18 cellular contexts compared by ENCODE assay signal in genomic region chr15:40900256-40901052, GRCh38. TPM values are rescaled to one million over a fixed set of nuclear protein-coding genes. Genes with fewer than 3 reads are reported as not detected.
DNase-seq lines count a peak whose midpoint lies in the region; ATAC-seq, FAIRE-seq and TF ChIP-seq lines count a peak whose summit lies in the region.
"Had no signal": no experiment of that assay in that cellular context is flagged by ENCODE, and none has a peak within 500 bp of the region (broad histone marks: within the 10 kb centered on the region; RNA-seq: fewer than 3 reads in every experiment).

No MANE protein-coding gene starts in this region.

- H3K27me3 ChIP-seq in H1 (replicated peaks in 1 of 4; ENCODE audit: control insufficient read depth in 3 of 4, extremely low read depth in 1 of 4, insufficient read depth in 3 of 4, low read length in 3 of 4) = no peaks in the 10 kb centered on the region

- peak; percentile 59 for DNase-seq in natural killer cell treated with Interleukin-12 subunit alpha and Interleukin-12 subunit beta and Interleukin-15 and Interleukin-18, amount 100 ng/mL, for 72 hours (ENCODE audit: low spot score)
- DNase-seq in natural killer cell (no peak), H1 (ENCODE audit: low read depth in 1 of 2, low spot score in 2 of 2) (no peak), NCI-H1417 (lab: John Stamatoyannopoulos, UW) (no peak), NCI-H510A treated with DMSO at 0.1 percent for 48 hours (lab: John Stamatoyannopoulos, UW) (no peak)
- DNase-seq: COR-L47, DMS153, EL, MV-4-11, NCI-H1436, NCI-H2081, NCI-H524, SHP77 treated with DMSO at 0.1 percent for 48 hours had no signal

- H2BK15ac ChIP-seq in H1 (ENCODE audit: low read length) = no peak overlapping the region

- no peak overlapping the region for H2BK120ac ChIP-seq in H1 (replicated peaks; ENCODE audit: low read depth, low read length)

- no peak overlapping the region for H3K27ac Mint-ChIP-seq in natural killer cell treated with Interleukin-12 subunit alpha and Interleukin-12 subunit beta and Interleukin-15 and Interleukin-18, amount 100 ng/mL, for 72 hours
- peak overlapping the region in 1 of 2 donors; percentile 51 for H3K27ac Mint-ChIP-seq in natural killer cell

- CTCF ChIA-PET in H1 (lab: Charles Lee; ENCODE audit: partially characterized antibody) = interaction anchor here (0.5 to 20.6 kb wide), 13 partner anchors 8 to 337 kb away, joined by 3 to 619 read pairs (median 4); partner anchors contain the start of genes CHAC1, CHP1 and DLL4

- H4K5ac ChIP-seq in H1 (ENCODE audit: insufficient read length, low read depth, low read length) = no peak overlapping the region

- no peak overlapping the region for H2BK20ac ChIP-seq in H1 (ENCODE audit: low read length)

- no peak overlapping the region for H3K4me2 ChIP-seq in H1 (ENCODE audit: insufficient read depth in 1 of 2, low read depth in 2 of 2, low read length in 2 of 2)

- no peak overlapping the region for H4K8ac ChIP-seq in H1 (ENCODE audit: extremely low read depth, insufficient read depth, low read length)

- no peak overlapping the region for H2BK12ac ChIP-seq in H1 (ENCODE audit: low read depth, low read length)

- H2AFZ ChIP-seq in H1 (ENCODE audit: low read length) = no peak overlapping the region

- no peaks in the 10 kb centered on the region for H3K27me3 Mint-ChIP-seq in natural killer cell treated with Interleukin-12 subunit alpha and Interleukin-12 subunit beta and Interleukin-15 and Interleukin-18, amount 100 ng/mL, for 72 hours
- no peaks in the 10 kb centered on the region for H3K27me3 Mint-ChIP-seq in natural killer cell (ENCODE audit: low read depth in 2 of 2)

- H3K9ac ChIP-seq in H1 (replicated peaks in 1 of 4; ENCODE audit: extremely low read depth in 1 of 4, low read depth in 3 of 4, low read length in 3 of 4) = no peak overlapping the region

- intact Hi-C loops in natural killer cell (cut with micrococcal nuclease) = no loop called here

- no peak for TF ChIP-seq POLR2A in H1 (IDR thresholded peaks at IDR 0.05; ENCODE audit: control extremely low read depth in 1 of 2, low read depth in 2 of 2, low read length in 2 of 2)

- 92% methylated on average over 36 of the region's 36 CpGs; no CpG with 5 or more reads in 1 of the 2 experiments for WGBS in H1 (ENCODE audit: extremely low coverage in 1 of 2, insufficient coverage in 1 of 2, insufficient read length in 1 of 2, insufficient replicate concordance in 2 of 2, low coverage in 1 of 2, low lambda C conversion rate in 2 of 2, missing lambda C conversion rate in 1 of 2), 2 experiments

- TF ChIP-seq RAD21 in H1 (IDR thresholded peaks at IDR 0.05 in 1 of 2, conservative IDR thresholded peaks at IDR 0.05 in 1 of 2; ENCODE audit: low read depth in 2 of 2, low read length in 2 of 2) = no peak

- no peak for ATAC-seq in natural killer cell treated with Interleukin-12 subunit alpha and Interleukin-12 subunit beta and Interleukin-15 and Interleukin-18, amount 100 ng/mL, for 72 hours
- ATAC-seq in natural killer cell (no peak), GM19395 (IDR thresholded peaks at IDR 0.05; ENCODE audit: unreplicated experiment) (no peak)

- POLR2A ChIA-PET in H1 (lab: Charles Lee; ENCODE audit: partially characterized antibody) = interaction anchor here (0.6 to 2.3 kb wide), 9 partner anchors 11 to 115 kb away, joined by 3 to 7 read pairs (median 4); partner anchors contain the start of gene CHAC1

- H3K79me1 ChIP-seq in H1 (ENCODE audit: low read depth, low read length) = peaks cover under 1% of the 10 kb centered on the region; the same call in 1 of the 2 replicates

- H3K27ac ChIP-seq in H1 (ENCODE audit: low read depth, low read length) = no peak overlapping the region

- peaks cover 16 to 31% of the 10 kb centered on the region in 2 experiments for H4K20me1 ChIP-seq in H1 (replicated peaks in 1 of 2; ENCODE audit: control insufficient read depth in 1 of 2, insufficient read depth in 2 of 2, low read length in 2 of 2)

- no peak for TF ChIP-seq CTCF in natural killer cell (IDR thresholded peaks at IDR 0.05)
- TF ChIP-seq CTCF in H1 (IDR thresholded peaks at IDR 0.05; ENCODE audit: control extremely low read depth in 1 of 3, insufficient read depth in 1 of 3, low read depth in 1 of 3, low read length in 3 of 3) = no peak

- no peaks in the 10 kb centered on the region for H3K36me3 Mint-ChIP-seq in natural killer cell treated with Interleukin-12 subunit alpha and Interleukin-12 subunit beta and Interleukin-15 and Interleukin-18, amount 100 ng/mL, for 72 hours
- no peaks in the 10 kb centered on the region for H3K36me3 Mint-ChIP-seq in natural killer cell

- H3K14ac ChIP-seq in H1 (ENCODE audit: insufficient read length) = no peak overlapping the region

- no peak overlapping the region for H3K4me3 Mint-ChIP-seq in natural killer cell treated with Interleukin-12 subunit alpha and Interleukin-12 subunit beta and Interleukin-15 and Interleukin-18, amount 100 ng/mL, for 72 hours
- no peak overlapping the region for H3K4me3 Mint-ChIP-seq in natural killer cell
- H3K4me3 Mint-ChIP-seq: CD14-positive monocyte had no signal

- no peaks in the 10 kb centered on the region for H3K9me3 ChIP-seq in H1 (ENCODE audit: insufficient read depth in 2 of 2, low read depth in 1 of 2, low read length in 1 of 2)

- H3K4me1 Mint-ChIP-seq in natural killer cell treated with Interleukin-12 subunit alpha and Interleukin-12 subunit beta and Interleukin-15 and Interleukin-18, amount 100 ng/mL, for 72 hours (ENCODE audit: low read depth in 2 of 2) = peaks cover 24 to 39% of the 10 kb centered on the region in 2 donors
- peaks cover 29 to 46% of the 10 kb centered on the region in 2 donors for H3K4me1 Mint-ChIP-seq in natural killer cell

- peaks cover 22 to 43% (median 35%) of the 10 kb centered on the region in 4 experiments for H3K36me3 ChIP-seq in H1 (ENCODE audit: control insufficient read depth in 2 of 4, insufficient read depth in 4 of 4, low read length in 3 of 4)

- H3K4ac ChIP-seq in H1 (replicated peaks; ENCODE audit: insufficient read length, low read depth, low read length) = no peak overlapping the region

- H3K23me2 ChIP-seq in H1 (ENCODE audit: low read depth, low read length) = no peaks in the 10 kb centered on the region

- no peak overlapping the region for H3K23ac ChIP-seq in H1 (ENCODE audit: insufficient read length)

- no peak overlapping the region for H3K18ac ChIP-seq in H1 (ENCODE audit: extremely low read depth, low read length)

- peaks cover 0 to 17% of the 10 kb centered on the region in 2 experiments; a peak in 3 of 4 replicates for H3K79me2 ChIP-seq in H1 (ENCODE audit: control insufficient read depth in 1 of 2, insufficient read depth in 2 of 2, low read length in 2 of 2)

- TF ChIP-seq EP300 in H1 (IDR thresholded peaks at IDR 0.05; ENCODE audit: borderline replicate concordance in 1 of 2, low read depth in 2 of 2, low read length in 2 of 2) = no peak

- no peak for FAIRE-seq in H1 (lab: Jason Lieb, UNC)
- FAIRE-seq: H54, RCC 7860 had no signal

- H3K9me3 Mint-ChIP-seq in natural killer cell treated with Interleukin-12 subunit alpha and Interleukin-12 subunit beta and Interleukin-15 and Interleukin-18, amount 100 ng/mL, for 72 hours = no peaks in the 10 kb centered on the region
- no peaks in the 10 kb centered on the region for H3K9me3 Mint-ChIP-seq in natural killer cell
- H3K9me3 Mint-ChIP-seq: CD14-positive monocyte had no signal

- peaks cover 0 to 4% (median 4%) of the 10 kb centered on the region in 4 experiments; a peak in 5 of 7 replicates for H3K4me1 ChIP-seq in H1 (replicated peaks in 1 of 4; ENCODE audit: control insufficient read depth in 3 of 4, insufficient read depth in 4 of 4, low read length in 3 of 4)

- no peak overlapping the region for H3K56ac ChIP-seq in H1 (replicated peaks; ENCODE audit: insufficient read length, low read depth, low read length)

- no peak overlapping the region; the same call in 1 of the 2 replicates for H2BK5ac ChIP-seq in H1 (ENCODE audit: low read depth, low read length)

- no peak overlapping the region for H3K4me3 ChIP-seq in H1 (ENCODE audit: extremely low read depth in 1 of 4, insufficient read depth in 2 of 4, low read depth in 3 of 4, low read length in 4 of 4)

- no peak overlapping the region for H2AK5ac ChIP-seq in H1 (ENCODE audit: low read depth, low read length)

- no peak overlapping the region for H4K91ac ChIP-seq in H1 (replicated peaks; ENCODE audit: insufficient read length, low read length)

RNA-seq across cellular contexts. Expression of gene VPS18, which starts 6.2 kb away (rescaled TPM):
- 10 to 100 TPM; 22.8 to 27.3 TPM for total RNA-seq in natural killer cell treated with Interleukin-12 subunit alpha and Interleukin-12 subunit beta and Interleukin-15 and Interleukin-18, amount 100 ng/mL, for 72 hours
- 10 to 100 TPM; 30.8 to 35.6 (median 34.1) TPM for total RNA-seq in natural killer cell
- total RNA-seq in H1 (2021; fragmentation: NEBNext Ultra II Directional; extraction: Animal tissue kit (Norgen Biotek cat#: 25700)) = 31.9 and 32.7 TPM in 2 replicates
- polyA plus RNA-seq in H1 (2011; rRNA removed) = 28.9 and 32.9 TPM in 2 replicates
- 27.4 TPM for polyA plus RNA-seq in H1 (2011; cell fraction: cytosol; rRNA removed)
- polyA plus RNA-seq in H1 (2011; cell fraction: nucleus; rRNA removed) = 35.6 TPM
- 19.1 to 31.3 TPM (median 29.5 TPM) in 4 replicates for polyA plus RNA-seq in H1 (2012, experiment 1 of 2)
- 32.6 TPM for polyA plus RNA-seq in H1 (2012, experiment 2 of 2)
- polyA plus RNA-seq in H1 (2013, experiment 1 of 2) = 12.6 TPM
- 11.3 TPM for polyA plus RNA-seq in H1 (2013, experiment 2 of 2)
- polyA minus RNA-seq in H1 (2011; rRNA and poly(A)+ RNA removed) = 65.4 and 80.3 TPM in 2 replicates
- 39.1 TPM for polyA minus RNA-seq in H1 (2011; cell fraction: cytosol; rRNA and poly(A)+ RNA removed)
- 31.4 TPM for polyA minus RNA-seq in H1 (2011; cell fraction: nucleus; rRNA and poly(A)+ RNA removed)

RNA-seq across cellular contexts. Expression of gene RHOV, which starts 26.4 kb away (rescaled TPM):
- total RNA-seq in natural killer cell treated with Interleukin-12 subunit alpha and Interleukin-12 subunit beta and Interleukin-15 and Interleukin-18, amount 100 ng/mL, for 72 hours = not detected
- not detected for total RNA-seq in natural killer cell
- 2.4 and 2.7 TPM in 2 replicates for total RNA-seq in H1 (2021; fragmentation: NEBNext Ultra II Directional; extraction: Animal tissue kit (Norgen Biotek cat#: 25700))
- polyA plus RNA-seq in H1 (2011; rRNA removed) = 1.5 and 2.2 TPM in 2 replicates
- 2.8 TPM for polyA plus RNA-seq in H1 (2011; cell fraction: cytosol; rRNA removed)
- polyA plus RNA-seq in H1 (2011; cell fraction: nucleus; rRNA removed) = 2.0 TPM
- polyA plus RNA-seq in H1 (2012, experiment 1 of 2) = 3.6 to 3.9 TPM (median 3.7 TPM) in 4 replicates
- polyA plus RNA-seq in H1 (2012, experiment 2 of 2) = 2.3 TPM
- polyA plus RNA-seq in H1 (2013, experiment 1 of 2) = 1.5 TPM
- 1.4 TPM for polyA plus RNA-seq in H1 (2013, experiment 2 of 2)
- 1.3 and 1.5 TPM in 2 replicates for polyA minus RNA-seq in H1 (2011; rRNA and poly(A)+ RNA removed)
- polyA minus RNA-seq in H1 (2011; cell fraction: cytosol; rRNA and poly(A)+ RNA removed) = 2.4 TPM
- polyA minus RNA-seq in H1 (2011; cell fraction: nucleus; rRNA and poly(A)+ RNA removed) = 2.9 TPM
- polyA plus RNA-seq: CD14-positive monocyte had no signal

RNA-seq across cellular contexts. Expression of gene DLL4, which starts 28.7 kb away (rescaled TPM):
- under 1 TPM in 1 of 2 donors, not detected in 1; 0.17 TPM for total RNA-seq in natural killer cell treated with Interleukin-12 subunit alpha and Interleukin-12 subunit beta and Interleukin-15 and Interleukin-18, amount 100 ng/mL, for 72 hours
- under 1 TPM in 2 of 3 donors, not detected in 1; 0.10 to 0.16 TPM for total RNA-seq in natural killer cell
- total RNA-seq in H1 (2021; fragmentation: NEBNext Ultra II Directional; extraction: Animal tissue kit (Norgen Biotek cat#: 25700)) = 0.48 and 0.60 TPM in 2 replicates
- polyA plus RNA-seq in H1 (2011; rRNA removed) = 0.22 and 0.23 TPM in 2 replicates
- 0.21 TPM for polyA plus RNA-seq in H1 (2011; cell fraction: cytosol; rRNA removed)
- 1.0 TPM for polyA plus RNA-seq in H1 (2011; cell fraction: nucleus; rRNA removed)
- polyA plus RNA-seq in H1 (2012, experiment 1 of 2) = 0.12 to 0.18 TPM (median 0.17 TPM) in 3 of 4 replicates, not detected in the other
- polyA plus RNA-seq in H1 (2012, experiment 2 of 2) = 0.16 TPM
- polyA plus RNA-seq in H1 (2013, experiment 1 of 2) = 0.20 TPM
- 0.20 TPM for polyA plus RNA-seq in H1 (2013, experiment 2 of 2)
- polyA minus RNA-seq in H1 (2011; rRNA and poly(A)+ RNA removed) = 0.27 and 0.85 TPM in 2 replicates
- not detected for polyA minus RNA-seq in H1 (2011; cell fraction: cytosol; rRNA and poly(A)+ RNA removed)
- 2.5 TPM for polyA minus RNA-seq in H1 (2011; cell fraction: nucleus; rRNA and poly(A)+ RNA removed)
- total RNA-seq: A172 had no signal
- polyA plus RNA-seq: CD14-positive monocyte had no signal

RNA-seq across cellular contexts. Expression of gene CHAC1, which starts 52.8 kb away (rescaled TPM):
- total RNA-seq in natural killer cell treated with Interleukin-12 subunit alpha and Interleukin-12 subunit beta and Interleukin-15 and Interleukin-18, amount 100 ng/mL, for 72 hours = 10 to 100 TPM in 1 of 2 donors, 1 to 10 TPM in 1; 7.7 to 13.1 TPM
- total RNA-seq in natural killer cell = 1 to 10 TPM in 2 of 3 donors, not detected in 1; 1.1 to 1.7 TPM
- total RNA-seq in H1 (2021; fragmentation: NEBNext Ultra II Directional; extraction: Animal tissue kit (Norgen Biotek cat#: 25700)) = 28.7 and 34.3 TPM in 2 replicates
- 159 and 215 TPM in 2 replicates for polyA plus RNA-seq in H1 (2011; rRNA removed)
- 112 TPM for polyA plus RNA-seq in H1 (2011; cell fraction: cytosol; rRNA removed)
- 104 TPM for polyA plus RNA-seq in H1 (2011; cell fraction: nucleus; rRNA removed)
- polyA plus RNA-seq in H1 (2012, experiment 1 of 2) = 33.4 to 49.1 TPM (median 43.9 TPM) in 4 replicates
- polyA plus RNA-seq in H1 (2012, experiment 2 of 2) = 56.2 TPM
- polyA plus RNA-seq in H1 (2013, experiment 1 of 2) = 17.9 TPM
- polyA plus RNA-seq in H1 (2013, experiment 2 of 2) = 16.9 TPM
- polyA minus RNA-seq in H1 (2011; rRNA and poly(A)+ RNA removed) = 55.7 and 84.0 TPM in 2 replicates
- polyA minus RNA-seq in H1 (2011; cell fraction: cytosol; rRNA and poly(A)+ RNA removed) = 89.2 TPM
- polyA minus RNA-seq in H1 (2011; cell fraction: nucleus; rRNA and poly(A)+ RNA removed) = 65.8 TPM
- polyA plus RNA-seq: CD14-positive monocyte had no signal

RNA-seq across cellular contexts. Expression of gene SPINT1, which starts 56.6 kb away (rescaled TPM):
- total RNA-seq in natural killer cell treated with Interleukin-12 subunit alpha and Interleukin-12 subunit beta and Interleukin-15 and Interleukin-18, amount 100 ng/mL, for 72 hours = 1 to 10 TPM; 1.0 to 1.5 TPM
- total RNA-seq in natural killer cell = 1 to 10 TPM in 2 of 3 donors, under 1 TPM in 1; 0.41 to 3.1 (median 1.7) TPM
- total RNA-seq in H1 (2021; fragmentation: NEBNext Ultra II Directional; extraction: Animal tissue kit (Norgen Biotek cat#: 25700)) = 117 TPM in 2 replicates
- 155 and 266 TPM in 2 replicates for polyA plus RNA-seq in H1 (2011; rRNA removed)
- 84.0 TPM for polyA plus RNA-seq in H1 (2011; cell fraction: cytosol; rRNA removed)
- 163 TPM for polyA plus RNA-seq in H1 (2011; cell fraction: nucleus; rRNA removed)
- polyA plus RNA-seq in H1 (2012, experiment 1 of 2) = 64.9 to 131 TPM (median 112 TPM) in 4 replicates
- 126 TPM for polyA plus RNA-seq in H1 (2012, experiment 2 of 2)
- polyA plus RNA-seq in H1 (2013, experiment 1 of 2) = 164 TPM
- 165 TPM for polyA plus RNA-seq in H1 (2013, experiment 2 of 2)
- 85.9 and 106 TPM in 2 replicates for polyA minus RNA-seq in H1 (2011; rRNA and poly(A)+ RNA removed)
- 91.7 TPM for polyA minus RNA-seq in H1 (2011; cell fraction: cytosol; rRNA and poly(A)+ RNA removed)
- 80.2 TPM for polyA minus RNA-seq in H1 (2011; cell fraction: nucleus; rRNA and poly(A)+ RNA removed)
